8 cellular contexts compared by ENCODE assay signal in genomic region chr12:12720052-12720451, GRCh38. TPM values are rescaled to one million over a fixed set of nuclear protein-coding genes. Genes with fewer than 3 reads are reported as not detected.
DNase-seq lines count a peak whose midpoint lies in the region; ATAC-seq, FAIRE-seq and TF ChIP-seq lines count a peak whose summit lies in the region.

No MANE protein-coding gene starts in this region.

- DNase-seq in activated T-cell treated with anti-CD3 and anti-CD28 coated beads, Interleukin-2, amount 50 U/mL, for 72 hours: no peak
- no peak for DNase-seq in activated T-cell treated with anti-CD3 and anti-CD28 coated beads, Interleukin-2, amount 50 U/mL, for 1 hour
- DNase-seq in activated B cell treated with CpG ODN at 0.5 μM for 24 hours: no peak
- DNase-seq in hepatocyte (ENCODE audit: low spot score): no peak
- no peak for DNase-seq in inferior parietal cortex (ENCODE audit: extremely low spot score)
- no peak for DNase-seq in frontal cortex (ENCODE audit: low spot score in 2 of 2)

- H2AFZ ChIP-seq in hepatocyte: no peak overlapping the region

- intact Hi-C loops in activated B cell treated with CpG ODN at 0.5 μM for 24 hours (cut with micrococcal nuclease): no loop called here

- TF ChIP-seq CTCF in activated B cell treated with CpG ODN at 0.5 μM for 24 hours (IDR thresholded peaks at IDR 0.05) (no peak), hepatocyte (IDR thresholded peaks at IDR 0.05; ENCODE audit: poor library complexity) (no peak)

- peaks cover 58% of the 10 kb centered on the region for H3K79me2 ChIP-seq in hepatocyte

- H4K20me1 ChIP-seq in hepatocyte (ENCODE audit: insufficient read depth, poor library complexity, severe bottlenecking): peaks cover 30% of the 10 kb centered on the region

- peak overlapping the region; percentile 94 for H3K4me2 ChIP-seq in hepatocyte

- H3K9me3 ChIP-seq in hepatocyte (ENCODE audit: low read depth): no peaks in the 10 kb centered on the region
- H3K9me3 ChIP-seq in thymus (ENCODE audit: control insufficient read depth): no peaks in the 10 kb centered on the region

- CTCF ChIA-PET in activated B cell treated with CpG ODN at 0.5 μM for 24 hours (lab: Charles Lee): interaction anchor here (2.4 kb wide), 1 partner anchor 17 kb away, joined by 18 read pairs; no protein-coding TSS in a partner anchor

- H3K27me3 Mint-ChIP-seq in activated T-cell treated with anti-CD3 and anti-CD28 coated beads, Interleukin-2, amount 50 U/mL, for 72 hours (ENCODE audit: low read depth): no peaks in the 10 kb centered on the region
- H3K27me3 Mint-ChIP-seq in activated B cell treated with CpG ODN at 0.5 μM for 24 hours: no peaks in the 10 kb centered on the region

- no peaks in the 10 kb centered on the region for H3K9me2 ChIP-seq in hepatocyte (replicated peaks; ENCODE audit: insufficient read depth)

- no peak overlapping the region for H3K27ac ChIP-seq in hepatocyte
- H3K27ac ChIP-seq in thymus (ENCODE audit: low read depth): peak overlapping the region; percentile 58

- H3K9me3 Mint-ChIP-seq in activated T-cell treated with anti-CD3 and anti-CD28 coated beads, Interleukin-2, amount 50 U/mL, for 72 hours: no peaks in the 10 kb centered on the region
- H3K9me3 Mint-ChIP-seq in activated B cell treated with CpG ODN at 0.5 μM for 24 hours: no peaks in the 10 kb centered on the region

- H3K4me1 Mint-ChIP-seq in activated T-cell treated with anti-CD3 and anti-CD28 coated beads, Interleukin-2, amount 50 U/mL, for 72 hours (ENCODE audit: low read depth): peaks cover 42% of the 10 kb centered on the region
- H3K4me1 Mint-ChIP-seq in activated B cell treated with CpG ODN at 0.5 μM for 24 hours: peaks cover 57% of the 10 kb centered on the region

- ATAC-seq in activated T-cell treated with anti-CD3 and anti-CD28 coated beads, Interleukin-2, amount 50 U/mL, for 72 hours (replicated peaks in 1 of 2): no peak
- ATAC-seq in activated B cell treated with CpG ODN at 0.5 μM for 24 hours (ENCODE audit: low read depth) (no peak), GM18861 (IDR thresholded peaks at IDR 0.05; ENCODE audit: unreplicated experiment) (no peak)

- H3K27me3 ChIP-seq in hepatocyte (no peaks in the 10 kb centered on the region), thymus (ENCODE audit: control insufficient read depth, insufficient read depth) (no peaks in the 10 kb centered on the region)

- peak overlapping the region; percentile 97 for H3K4me3 ChIP-seq in hepatocyte
- H3K4me3 ChIP-seq in thymus (ENCODE audit: low read length): peak overlapping the region; percentile 96

- 80% methylated on average over 4 of the region's 4 CpGs for WGBS in hepatocyte (ENCODE audit: low lambda C conversion rate, missing lambda C conversion rate)
- 37% methylated on average over 4 of the region's 4 CpGs for WGBS in thymus

- H3K4me1 ChIP-seq in hepatocyte (ENCODE audit: insufficient read depth) (peaks cover 43% of the 10 kb centered on the region), thymus (ENCODE audit: control insufficient read depth, insufficient read depth, low read length) (peaks cover 7% of the 10 kb centered on the region)

- POLR2A ChIA-PET in activated B cell treated with CpG ODN at 0.5 μM for 24 hours (lab: Charles Lee): interaction anchor here (0.6 to 15.4 kb wide), 5 partner anchors 17 to 709 kb away, joined by 4 to 339 read pairs (median 42); partner anchors contain the start of genes BORCS5 and GPR19

- peaks cover 42 to 48% of the 10 kb centered on the region in 2 donors for H3K36me3 Mint-ChIP-seq in activated T-cell treated with anti-CD3 and anti-CD28 coated beads, Interleukin-2, amount 50 U/mL, for 72 hours (ENCODE audit: insufficient read depth in 2 of 2)
- H3K36me3 Mint-ChIP-seq in activated B cell treated with CpG ODN at 0.5 μM for 24 hours (ENCODE audit: low read depth): peaks cover 55% of the 10 kb centered on the region

- H3K36me3 ChIP-seq in hepatocyte (replicated peaks; ENCODE audit: insufficient read depth, low read depth): no peaks in the 10 kb centered on the region
- peaks cover 4% of the 10 kb centered on the region for H3K36me3 ChIP-seq in thymus (ENCODE audit: control insufficient read depth, insufficient read depth)

- FAIRE-seq in frontal cortex (lab: Jason Lieb, UNC): no peak

- H3K4me3 Mint-ChIP-seq in activated T-cell treated with anti-CD3 and anti-CD28 coated beads, Interleukin-2, amount 50 U/mL, for 72 hours: peak overlapping the region; percentile 98 to 99
- H3K4me3 Mint-ChIP-seq in activated B cell treated with CpG ODN at 0.5 μM for 24 hours: peak overlapping the region; percentile 98

- H3K27ac Mint-ChIP-seq in activated T-cell treated with anti-CD3 and anti-CD28 coated beads, Interleukin-2, amount 50 U/mL, for 72 hours: peak overlapping the region; percentile 99
- H3K27ac Mint-ChIP-seq in activated B cell treated with CpG ODN at 0.5 μM for 24 hours: peak overlapping the region; percentile 97

RNA-seq across cellular contexts. Expression of gene CDKN1B, which starts 2.9 kb away (rescaled TPM):
- 10 to 100 TPM; 54.2 to 67.2 TPM for total RNA-seq in activated T-cell treated with anti-CD3 and anti-CD28 coated beads, Interleukin-2, amount 50 U/mL, for 72 hours
- 56.6 and 59.0 TPM in 2 replicates for total RNA-seq in activated B cell treated with CpG ODN at 0.5 μM for 24 hours
- 44.8 and 46.0 TPM in 2 replicates for total RNA-seq in hepatocyte
- polyA plus RNA-seq in hepatocyte: 4.2 and 7.0 TPM in 2 replicates
- polyA plus RNA-seq in thymus: 103 TPM
- 151 TPM for total RNA-seq in frontal cortex

RNA-seq across cellular contexts. Expression of gene GPR19, which starts 24.1 kb away (rescaled TPM):
- 10 to 100 TPM; 34.2 to 50.4 TPM for total RNA-seq in activated T-cell treated with anti-CD3 and anti-CD28 coated beads, Interleukin-2, amount 50 U/mL, for 72 hours
- total RNA-seq in activated B cell treated with CpG ODN at 0.5 μM for 24 hours (0.39 TPM in 1 of 2 replicates, not detected in the other), hepatocyte (0.16 and 0.50 TPM in 2 replicates), frontal cortex (32.2 TPM)
- polyA plus RNA-seq in hepatocyte (0.44 and 0.74 TPM in 2 replicates), thymus (2.4 TPM)

Comparison
In these comparisons a context has a peak if more than half of its experiments do, and no peak if none do; other contexts are left out.
1. RNA of gene GPR19, which starts 24.1 kb away (total RNA-seq): 34.2 to 50.4 TPM in activated T-cell treated with anti-CD3 and anti-CD28 coated beads, Interleukin-2, amount 50 U/mL, for 72 hours and 32.2 TPM in frontal cortex (single experiment); 0.16 to 0.50 TPM in hepatocyte and 0.39 TPM in activated B cell treated with CpG ODN at 0.5 μM for 24 hours; every median in the first group is over 10 times any median in the second.